ENCODE assay signal across 28 cellular contexts in the genomic region with DNA sequence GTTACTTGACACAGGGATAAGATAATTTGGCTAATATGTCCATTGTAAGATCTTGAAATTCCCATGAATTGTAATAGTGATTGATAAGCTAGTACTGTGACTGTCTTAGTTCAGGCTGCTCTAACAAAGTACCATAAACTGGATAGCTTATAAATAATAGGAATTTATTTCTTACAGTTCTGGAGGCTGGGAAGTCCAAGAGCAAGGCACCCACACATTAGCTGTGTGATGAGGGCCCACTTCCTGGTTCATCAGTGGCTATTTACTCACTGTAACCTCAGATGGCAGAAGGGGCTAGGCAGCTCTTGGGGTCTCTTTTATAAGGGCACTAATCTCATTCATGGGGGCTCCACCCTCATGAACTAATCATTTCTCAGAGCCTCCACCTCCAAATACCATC. TPM values are rescaled to one million over a fixed set of nuclear protein-coding genes. Genes with fewer than 3 reads are reported as not detected.
"Had no signal": no experiment of that assay in that cellular context is flagged by ENCODE, and none has a peak within 500 bp of the region (broad histone marks: within the 10 kb centered on the region; RNA-seq: fewer than 3 reads in every experiment).

No MANE protein-coding gene starts in this region.

- H3K36me3 ChIP-seq: thoracic aorta, thyroid gland, uterus had no signal

- H3K9me3 ChIP-seq: suprapubic skin, testis, thoracic aorta, thyroid gland, tibial artery, transverse colon, upper lobe of left lung, upper lobe of right lung, uterus, vagina had no signal

- H3K4me1 ChIP-seq: stomach, suprapubic skin, tibial artery, tibial nerve, transverse colon, upper lobe of left lung, upper lobe of right lung, uterus, vagina had no signal

- DNase-seq: stimulated activated CD4-positive, alpha-beta T cell treated with anti-CD3 and anti-CD28 coated beads, Interleukin-2, amount 100 ng/mL, for 48 hours; stimulated activated CD4-positive, alpha-beta T cell treated with anti-CD3 and anti-CD28 coated beads, Interleukin-4, amount 100 ng/mL, for 1 hour; stimulated activated CD4-positive, alpha-beta T cell treated with anti-CD3 and anti-CD28 coated beads, Interleukin-4, amount 100 ng/mL, for 24 hours; stimulated activated CD4-positive, alpha-beta T cell treated with anti-CD3 and anti-CD28 coated beads, Interleukin-4, amount 100 ng/mL, for 4 hours; stimulated activated CD8-positive, alpha-beta memory T cell treated with anti-CD3 and anti-CD28 coated beads, Interleukin-4, amount 100 ng/mL, for 48 hours; stimulated activated naive B cell treated with anti-CD40 and anti-IgM and Interleukin-4, amounts not matched to agents 10 μg/mL and 1 μg/mL and 100 μg/mL, for 72 hours; stimulated activated naive CD4-positive, alpha-beta T cell; stimulated activated naive CD4-positive, alpha-beta T cell treated with Interleukin-2 at 50 U/mL for 16 hours; stimulated activated naive CD8-positive, alpha-beta T cell treated with anti-CD3 and anti-CD28 coated beads, Interleukin-15, amount 100 ng/mL, for 72 hours; stimulated activated naive CD8-positive, alpha-beta T cell treated with anti-CD3 and anti-CD28 coated beads, Interleukin-15, Interleukin-2, amounts not matched to agents 100 U/mL and 50 U/mL, for 24 hours; stomach; substantia nigra; testis; thyroid gland; tibial artery; transverse colon; trophoblast cell; upper lobe of left lung; upper lobe of right lung; uterus had no signal

- FAIRE-seq: urothelium cell line had no signal

- H3K4me3 ChIP-seq: stomach, suprapubic skin, testis, thoracic aorta, thyroid gland, tibial artery, tibial nerve, transverse colon, upper lobe of left lung, upper lobe of right lung, uterus, vagina had no signal

- H3K27me3 ChIP-seq: stomach, suprapubic skin, testis, thyroid gland, tibial artery, tibial nerve, transverse colon, upper lobe of left lung, upper lobe of right lung, uterus, vagina had no signal

- H3K27ac ChIP-seq: stomach, suprapubic skin, testis, thoracic aorta, thyroid gland, tibial artery, tibial nerve, transverse colon, upper lobe of left lung, upper lobe of right lung, uterus, vagina had no signal

- ATAC-seq: stimulated activated effector memory CD8-positive, alpha-beta T cell treated with anti-CD3 and anti-CD28 coated beads, Interleukin-12 subunit alpha, Interleukin-12 subunit beta, amount 100 ng/mL, for 72 hours; stimulated activated memory B cell treated with anti-CD40 and anti-IgM and Interleukin-4, amounts not matched to agents 10 μg/mL and 1 μg/mL and 100 μg/mL, for 72 hours; stimulated activated naive B cell treated with anti-CD40 and anti-IgM and Interleukin-4, amounts not matched to agents 10 μg/mL and 1 μg/mL and 100 μg/mL, for 72 hours; stimulated activated naive CD8-positive, alpha-beta T cell treated with anti-CD3 and anti-CD28 coated beads, Interleukin-15, amount 100 ng/mL, for 72 hours; stimulated activated naive CD8-positive, alpha-beta T cell treated with anti-CD3 and anti-CD28 coated beads, Interleukin-15, Interleukin-2, amounts not matched to agents 100 U/mL and 50 U/mL, for 24 hours; upper lobe of right lung had no signal

RNA-seq across cellular contexts. Expression of a gene that starts 59.3 kb away (rescaled TPM):
- total RNA-seq: subcutaneous adipose tissue, tibial nerve, vagina had no signal
